ENCODE assay signal across 1 cellular context in genomic region chr14:102526144-102526499, GRCh38.
TF ChIP-seq lines count a peak whose summit lies in the region.
"Not testable (repeated sequence)": the region's sequence is repeated elsewhere in the genome, so short reads cannot be mapped to it uniquely, and the experiment has no call there.

No MANE protein-coding gene starts in this region.

TF ChIP-seq in K562, 482 proteins besides CTCF, POLR2A, EP300 and RAD21:
- TF ChIP-seq ZBTB33 (CRISPR knock-in tag; IDR thresholded peaks at IDR 0.05) (peak; percentile 71), JUND (IDR thresholded peaks at IDR 0.05; ENCODE audit: borderline replicate concordance, low read depth, low read length) (peak; percentile 60), FOSL1 (tag; conservative IDR thresholded peaks at IDR 0.05) (peak; percentile 71), ZNF384 (IDR thresholded peaks at IDR 0.05; ENCODE audit: low read depth, low read length) (peak; percentile 86), ATF3 (IDR thresholded peaks at IDR 0.05) (peak; percentile 48; the same call in 1 of the 2 replicates)
- not testable (repeated sequence) for TF ChIP-seq JUND (tag; IDR thresholded peaks at IDR 0.05; ENCODE audit: borderline replicate concordance, low read depth, low read length); ATF3 (CRISPR knock-in tag; conservative IDR thresholded peaks at IDR 0.05)
TF ChIP-seq in K562: peak in this region for 5; not testable (repeated sequence) for 477.
